ENCODE assay signal across 17 cellular contexts in the genomic region with DNA sequence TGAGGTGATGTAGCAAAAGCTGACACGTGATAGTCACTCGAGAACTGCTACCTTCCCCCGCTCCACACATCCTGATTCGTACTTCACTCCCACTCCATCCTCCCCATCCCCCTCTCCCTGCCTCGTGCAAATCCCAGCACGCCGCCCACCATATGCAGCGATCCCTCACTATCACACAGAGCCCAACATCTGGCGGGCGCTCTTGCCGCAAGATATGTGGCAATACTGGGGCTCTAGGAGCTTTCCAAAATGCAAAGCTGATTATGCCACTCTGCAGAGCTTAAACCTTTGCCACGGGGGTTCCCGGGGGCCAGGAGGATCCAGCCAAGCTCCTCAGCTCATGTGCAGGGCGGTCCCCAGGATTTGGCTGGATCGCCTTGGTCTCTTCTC. TPM values are rescaled to one million over a fixed set of nuclear protein-coding genes. Genes with fewer than 3 reads are reported as not detected.
DNase-seq lines count a peak whose midpoint lies in the region; ATAC-seq and TF ChIP-seq lines count a peak whose summit lies in the region.
"Had no signal": no experiment of that assay in that cellular context is flagged by ENCODE, and none has a peak within 500 bp of the region (broad histone marks: within the 10 kb centered on the region; RNA-seq: fewer than 3 reads in every experiment).

No MANE protein-coding gene starts in this region.

- H3K79me1 ChIP-seq in IMR-90 (ENCODE audit: low read depth in 1 of 2, low read length in 2 of 2), result peaks cover 0 to 5% of the 10 kb centered on the region in 2 experiments; a peak in 1 of 4 replicates

- no peak overlapping the region for H3K56ac ChIP-seq in IMR-90 (ENCODE audit: extremely low read depth, insufficient read depth, low read length)

- H2AFZ ChIP-seq in IMR-90 (replicated peaks; ENCODE audit: low read length, poor library complexity), result no peak overlapping the region

- H3K9me3 ChIP-seq in IMR-90 (ENCODE audit: control insufficient read depth, insufficient read depth, low read length) (no peaks in the 10 kb centered on the region), BE2C (no peaks in the 10 kb centered on the region)
- H3K9me3 ChIP-seq: colonic mucosa, esophagus muscularis mucosa had no signal

- TF ChIP-seq CTCF in IMR-90 (conservative IDR thresholded peaks at IDR 0.05; ENCODE audit: low read depth, low read length), result no peak
- no peak for TF ChIP-seq CTCF in natural killer cell (IDR thresholded peaks at IDR 0.05)
- no peak for TF ChIP-seq CTCF in BE2C (IDR thresholded peaks at IDR 0.05; ENCODE audit: low read depth, low read length)
- TF ChIP-seq CTCF in GM10266 (IDR thresholded peaks at IDR 0.05; ENCODE audit: control insufficient read depth, insufficient read depth, low read depth, missing control alignments), result no peak

- H3K4me3 ChIP-seq in IMR-90 (ENCODE audit: insufficient read depth, low read depth, low read length) (no peak overlapping the region), BE2C (ENCODE audit: low read depth, low read length) (no peak overlapping the region)
- H3K4me3 ChIP-seq: colonic mucosa, esophagus muscularis mucosa had no signal

- ATAC-seq in IMR-90 (ENCODE audit: low read depth) (no peak), natural killer cell (no peak), GM18909 (IDR thresholded peaks at IDR 0.05; ENCODE audit: poor library complexity, unreplicated experiment) (no peak), GM21529 (IDR thresholded peaks at IDR 0.05; ENCODE audit: unreplicated experiment) (no peak)

- no peak overlapping the region for H2BK15ac ChIP-seq in IMR-90 (ENCODE audit: low read depth, low read length)

- H4K8ac ChIP-seq in IMR-90 (ENCODE audit: low read depth in 2 of 2, low read length in 2 of 2), result no peak overlapping the region

- H2BK120ac ChIP-seq in IMR-90 (ENCODE audit: low read depth, low read length), result no peak overlapping the region

- CTCF ChIA-PET in IMR-90 (lab: Yijun Ruan, JAX), result no interaction called here

- no peak for TF ChIP-seq POLR2A in IMR-90 (IDR thresholded peaks at IDR 0.05; ENCODE audit: low read depth, low read length)

- 62% methylated on average over 7 of the region's 15 CpGs; no CpG with 5 or more reads in 1 of the 2 experiments for WGBS in IMR-90 (ENCODE audit: extremely low coverage in 2 of 2, insufficient read length in 1 of 2), 2 experiments

- H3K18ac ChIP-seq in IMR-90 (ENCODE audit: low read depth, low read length), result no peak overlapping the region

- no peak overlapping the region for H4K91ac ChIP-seq in IMR-90 (ENCODE audit: insufficient read depth, low read depth, low read length)

- H3K27ac Mint-ChIP-seq in activated naive CD8-positive, alpha-beta T cell, result peak overlapping the region; percentile 34
- H3K27ac Mint-ChIP-seq in natural killer cell, result peak overlapping the region; percentile 94 to 96

- no peak overlapping the region for H3K4me3 Mint-ChIP-seq in activated naive CD8-positive, alpha-beta T cell
- H3K4me3 Mint-ChIP-seq in natural killer cell, result peak overlapping the region; percentile 81
- H3K4me3 Mint-ChIP-seq: activated naive CD8-positive, alpha-beta T cell treated with anti-CD3 and anti-CD28 coated beads, Interleukin-2, amount 10 ng/mL, durations not matched to agents 7 days and 5 days had no signal

- H3K4me1 Mint-ChIP-seq in activated naive CD8-positive, alpha-beta T cell (ENCODE audit: low read depth), result peaks cover 77% of the 10 kb centered on the region
- H3K4me1 Mint-ChIP-seq in natural killer cell, result peaks cover 59 to 70% of the 10 kb centered on the region in 2 donors

- no peak overlapping the region for H3K9ac ChIP-seq in IMR-90 (ENCODE audit: low read depth, low read length)

- intact Hi-C loops in IMR-90 (cut with micrococcal nuclease), result loop anchor here (10.0 kb wide), 1 partner anchor 360 kb away; no protein-coding TSS in a partner anchor
- intact Hi-C loops in natural killer cell (cut with micrococcal nuclease), result no loop called here

- no peak overlapping the region for H3K27ac ChIP-seq in IMR-90 (ENCODE audit: insufficient read depth, low read length)
- H3K27ac ChIP-seq: colonic mucosa had no signal

- H2BK20ac ChIP-seq in IMR-90 (ENCODE audit: low read depth, low read length), result no peak overlapping the region

- TF ChIP-seq RAD21 in IMR-90 (IDR thresholded peaks at IDR 0.05; ENCODE audit: low read length), result no peak

- no peak overlapping the region for H2AK5ac ChIP-seq in IMR-90 (ENCODE audit: low read depth, low read length)

- H3K9me1 ChIP-seq in IMR-90 (ENCODE audit: insufficient read depth, low read length), result peaks cover 8% of the 10 kb centered on the region

- POLR2A ChIA-PET in IMR-90 (lab: Charles Lee; ENCODE audit: unreplicated experiment), result no interaction called here

- no TSS peak for BruUV-seq in IMR-90 (replicated peaks; lab: Mats Ljungman, UMichigan)

- peak; percentile 76 for DNase-seq in CD1c-positive myeloid dendritic cell (ENCODE audit: extremely low spot score)
- peak; percentile 26 for DNase-seq in IMR-90
- DNase-seq in natural killer cell, result no peak
- no peak for DNase-seq in BE2C
- DNase-seq in GM10266 (ENCODE audit: extremely low spot score), result no peak
- DNase-seq: activated CD8-positive, alpha-beta memory T cell treated with anti-CD3 and anti-CD28 coated beads, Interleukin-2, amount 50 U/mL, for 4 hours; activated naive CD8-positive, alpha-beta T cell treated with anti-CD3 and anti-CD28 coated beads, Interleukin-2, amount 10 ng/mL, durations not matched to agents 7 days and 5 days; AML-193; colonic mucosa; KBM-7; midbrain; NCI-H187 treated with DMSO at 0.1 percent for 48 hours; stimulated activated CD4-positive, alpha-beta T cell treated with anti-CD3 and anti-CD28 coated beads, Interleukin-1b, Interleukin-23, amount 100 ng/mL, for 48 hours had no signal

- no peak overlapping the region for H3K23ac ChIP-seq in IMR-90 (ENCODE audit: low read depth, low read length)

- in situ Hi-C loops in IMR-90 (cut with MboI; ENCODE audit: low sequenced_read_pairs), result no loop called here

- peaks cover 35% of the 10 kb centered on the region for H4K20me1 ChIP-seq in IMR-90 (ENCODE audit: insufficient read depth, low read length)

- no peak overlapping the region for H2BK5ac ChIP-seq in IMR-90 (ENCODE audit: low read depth, low read length, poor library complexity, severe bottlenecking)

- H3K9me3 Mint-ChIP-seq in activated naive CD8-positive, alpha-beta T cell (ENCODE audit: low read depth), result no peaks in the 10 kb centered on the region
- no peaks in the 10 kb centered on the region for H3K9me3 Mint-ChIP-seq in natural killer cell
- H3K9me3 Mint-ChIP-seq: activated naive CD8-positive, alpha-beta T cell treated with anti-CD3 and anti-CD28 coated beads, Interleukin-2, amount 10 ng/mL, durations not matched to agents 7 days and 5 days had no signal

- H3K4me1 ChIP-seq in IMR-90 (ENCODE audit: control insufficient read depth, insufficient read depth, low read length) (peaks cover 12% of the 10 kb centered on the region), BE2C (peaks cover 11% of the 10 kb centered on the region)
- H3K4me1 ChIP-seq: colonic mucosa had no signal

- H3K36me3 Mint-ChIP-seq in activated naive CD8-positive, alpha-beta T cell, result peaks cover 9% of the 10 kb centered on the region
- H3K36me3 Mint-ChIP-seq in natural killer cell, result no peaks in the 10 kb centered on the region

- no peak overlapping the region for H3K14ac ChIP-seq in IMR-90 (replicated peaks; ENCODE audit: low read depth, low read length)

- no peaks in the 10 kb centered on the region for H3K27me3 ChIP-seq in IMR-90 (ENCODE audit: control insufficient read depth, insufficient read depth, low read length)
- H3K27me3 ChIP-seq in BE2C, result no peaks in the 10 kb centered on the region
- H3K27me3 ChIP-seq: colonic mucosa, esophagus muscularis mucosa had no signal

- H3K27me3 Mint-ChIP-seq in activated naive CD8-positive, alpha-beta T cell, result no peaks in the 10 kb centered on the region
- no peaks in the 10 kb centered on the region for H3K27me3 Mint-ChIP-seq in natural killer cell (ENCODE audit: low read depth in 2 of 2)
- H3K27me3 Mint-ChIP-seq: activated naive CD8-positive, alpha-beta T cell treated with anti-CD3 and anti-CD28 coated beads, Interleukin-2, amount 10 ng/mL, durations not matched to agents 7 days and 5 days had no signal

- no peak overlapping the region for H2AK9ac ChIP-seq in IMR-90 (replicated peaks; ENCODE audit: low read depth, low read length, poor library complexity)

- no peak overlapping the region for H4K5ac ChIP-seq in IMR-90 (ENCODE audit: low read depth, low read length)

- dilution Hi-C loops in IMR-90 (cut with HindIII; ENCODE audit: low sequenced_read_pairs, unreplicated experiment), result no loop called here

- H3K36me3 ChIP-seq in IMR-90 (ENCODE audit: control insufficient read depth, insufficient read depth, low read length) (peaks cover 35% of the 10 kb centered on the region), BE2C (peaks cover 7% of the 10 kb centered on the region)

- H3K4me2 ChIP-seq in IMR-90 (ENCODE audit: low read depth, low read length), result no peak overlapping the region

- no peak overlapping the region for H3K4ac ChIP-seq in IMR-90 (ENCODE audit: low read depth, low read length)

TF ChIP-seq in IMR-90, 13 proteins besides CTCF, POLR2A, EP300 and RAD21:
- TF ChIP-seq MAFK (IDR thresholded peaks at IDR 0.05; ENCODE audit: low read depth, low read length) (no peak), RFX5 (IDR thresholded peaks at IDR 0.05; ENCODE audit: low read depth, low read length) (no peak), CEBPB (IDR thresholded peaks at IDR 0.05; ENCODE audit: low read depth, low read length) (peak; percentile 75), SMC3 (IDR thresholded peaks at IDR 0.05; ENCODE audit: low read depth, low read length) (no peak), MXI1 (IDR thresholded peaks at IDR 0.05; ENCODE audit: borderline replicate concordance, low read depth, low read length) (no peak)
TF ChIP-seq in IMR-90: peak in this region for 1.

RNA-seq across cellular contexts. Expression of a gene that starts 37.4 kb away (rescaled TPM):
- 6.1 and 9.7 TPM in 2 replicates for total RNA-seq in IMR-90 (2012; rRNA removed)
- polyA plus RNA-seq in IMR-90 (2012; rRNA removed), result 4.4 and 4.5 TPM in 2 replicates
- 1.4 and 3.9 TPM in 2 replicates for polyA plus RNA-seq in IMR-90 (2012; cell fraction: cytosol; rRNA removed)
- polyA plus RNA-seq in IMR-90 (2012; cell fraction: nucleus; rRNA removed; ENCODE audit: low replicate concordance), result 15.3 and 15.8 TPM in 2 replicates
- 10 to 100 TPM; 36.3 to 60.7 (median 45.2) TPM for total RNA-seq in natural killer cell
- polyA plus RNA-seq in BE2C (2012; ENCODE audit: insufficient read depth, insufficient read length, low read depth), result 107 TPM

Comparison
In these comparisons a context has a peak if more than half of its experiments do, and no peak if none do; other contexts are left out.
1. DNase-seq: peak in CD1c-positive myeloid dendritic cell (single experiment) and IMR-90 (single experiment); none in natural killer cell (single experiment), BE2C (single experiment) and GM10266 (single experiment).